In genomic region chrX:39309018-39309620, GRCh38 we compare ENCODE assay signal across 8 cellular contexts.
DNase-seq lines count a peak whose midpoint lies in the region; TF ChIP-seq lines count a peak whose summit lies in the region.

No MANE protein-coding gene starts in this region.

- H3K27ac Mint-ChIP-seq in T-helper 2 cell treated with Interferon-gamma antibody and Interleukin-4, amounts not matched to agents 5 μg/mL and 100 μg/mL, for 36 hours, result peak overlapping the region; percentile 98

- H3K4me1 Mint-ChIP-seq in T-helper 2 cell treated with Interferon-gamma antibody and Interleukin-4, amounts not matched to agents 5 μg/mL and 100 μg/mL, for 36 hours (ENCODE audit: low read depth), result peaks cover 50% of the 10 kb centered on the region

- peak overlapping the region; percentile 87 for H3K4me3 Mint-ChIP-seq in T-helper 2 cell treated with Interferon-gamma antibody and Interleukin-4, amounts not matched to agents 5 μg/mL and 100 μg/mL, for 36 hours

- no peak overlapping the region for H3K4me3 ChIP-seq in cardiac fibroblast (replicated peaks in 1 of 2; ENCODE audit: low read depth in 2 of 2, low read length in 2 of 2)

- DNase-seq in GM10266 (ENCODE audit: extremely low spot score) (peak; percentile 7), cardiac fibroblast (ENCODE audit: low read depth in 2 of 2) (peak; percentile 37 to 38), mesenteric fat pad (ENCODE audit: low spot score) (no peak), superior temporal gyrus (ENCODE audit: extremely low spot score) (no peak), NCI-H1105 treated with DMSO at 0.1 percent for 48 hours (lab: John Stamatoyannopoulos, UW) (no peak), AG08395 (ENCODE audit: low spot score) (no peak)
- peak; percentile 72 for DNase-seq in T-helper 2 cell treated with Interferon-gamma antibody and Interleukin-4, amounts not matched to agents 5 μg/mL and 100 μg/mL, for 36 hours (ENCODE audit: low spot score)
- peak; percentile 44 to 58 (median 52) for DNase-seq in stimulated activated CD4-positive, alpha-beta T cell treated with anti-CD3 and anti-CD28 coated beads, Interleukin-12 subunit alpha, Interleukin-12 subunit beta, amount 100 ng/mL, for 48 hours (ENCODE audit: low read depth in 2 of 3, low spot score in 1 of 3)

- no peaks in the 10 kb centered on the region for H3K9me3 Mint-ChIP-seq in T-helper 2 cell treated with Interferon-gamma antibody and Interleukin-4, amounts not matched to agents 5 μg/mL and 100 μg/mL, for 36 hours

- TF ChIP-seq CTCF in GM10266 (IDR thresholded peaks at IDR 0.05; ENCODE audit: control insufficient read depth, insufficient read depth, low read depth, missing control alignments), result no peak
- TF ChIP-seq CTCF in cardiac fibroblast (IDR thresholded peaks at IDR 0.05; ENCODE audit: low read depth, low read length), result no peak

- peaks cover 19% of the 10 kb centered on the region for H3K36me3 Mint-ChIP-seq in T-helper 2 cell treated with Interferon-gamma antibody and Interleukin-4, amounts not matched to agents 5 μg/mL and 100 μg/mL, for 36 hours (ENCODE audit: low read depth)

- no peaks in the 10 kb centered on the region for H3K27me3 Mint-ChIP-seq in T-helper 2 cell treated with Interferon-gamma antibody and Interleukin-4, amounts not matched to agents 5 μg/mL and 100 μg/mL, for 36 hours (ENCODE audit: low read depth)

Comparison
In these comparisons a context has a peak if more than half of its experiments do, and no peak if none do; other contexts are left out.
1. DNase-seq: peak in GM10266 (single experiment), T-helper 2 cell treated with Interferon-gamma antibody and Interleukin-4, amounts not matched to agents 5 μg/mL and 100 μg/mL, for 36 hours (single experiment), cardiac fibroblast (2 of 2) and stimulated activated CD4-positive, alpha-beta T cell treated with anti-CD3 and anti-CD28 coated beads, Interleukin-12 subunit alpha, Interleukin-12 subunit beta, amount 100 ng/mL, for 48 hours (3 of 3); none in mesenteric fat pad (single experiment), superior temporal gyrus (single experiment), NCI-H1105 treated with DMSO at 0.1 percent for 48 hours (single experiment) and AG08395 (single experiment).